Comparison of ENCODE assay signal across 8 cellular contexts in genomic region chr11:111764621-111765020, GRCh38. TPM values are rescaled to one million over a fixed set of nuclear protein-coding genes. Genes with fewer than 3 reads are reported as not detected.
DNase-seq lines count a peak whose midpoint lies in the region; ATAC-seq and TF ChIP-seq lines count a peak whose summit lies in the region.

No MANE protein-coding gene starts in this region.

- H3K27me3 Mint-ChIP-seq in activated naive CD8-positive, alpha-beta T cell treated with anti-CD3 and anti-CD28 coated beads, Interleukin-2, amount 50 U/mL, for 24 hours = no peaks in the 10 kb centered on the region
- H3K27me3 Mint-ChIP-seq in CD14-positive monocyte (ENCODE audit: low read depth in 3 of 3) = peaks cover 0 to 7% (median 6%) of the 10 kb centered on the region in 3 donors

- H3K9me3 Mint-ChIP-seq in activated naive CD8-positive, alpha-beta T cell treated with anti-CD3 and anti-CD28 coated beads, Interleukin-2, amount 50 U/mL, for 24 hours = no peaks in the 10 kb centered on the region
- no peaks in the 10 kb centered on the region for H3K9me3 Mint-ChIP-seq in CD14-positive monocyte

- H3K4me3 Mint-ChIP-seq in activated naive CD8-positive, alpha-beta T cell treated with anti-CD3 and anti-CD28 coated beads, Interleukin-2, amount 50 U/mL, for 24 hours = peak overlapping the region; percentile 97
- H3K4me3 Mint-ChIP-seq in CD14-positive monocyte = no peak overlapping the region

- ATAC-seq in activated naive CD8-positive, alpha-beta T cell treated with anti-CD3 and anti-CD28 coated beads, Interleukin-2, amount 50 U/mL, for 24 hours = no peak
- ATAC-seq in GM21381 (IDR thresholded peaks at IDR 0.05; ENCODE audit: unreplicated experiment) = no peak

- H3K36me3 Mint-ChIP-seq in activated naive CD8-positive, alpha-beta T cell treated with anti-CD3 and anti-CD28 coated beads, Interleukin-2, amount 50 U/mL, for 24 hours (ENCODE audit: low read depth) = peaks cover 41% of the 10 kb centered on the region
- H3K36me3 Mint-ChIP-seq in CD14-positive monocyte = peaks cover 40 to 47% of the 10 kb centered on the region in 2 donors

- H3K27me3 ChIP-seq in cardiac muscle cell = no peaks in the 10 kb centered on the region
- H3K27me3 ChIP-seq in right atrium auricular region = no peaks in the 10 kb centered on the region

- intact Hi-C loops in CD14-positive monocyte (cut with micrococcal nuclease) = loop anchor here (5.0 to 10.0 kb wide), 3 partner anchors 78 to 1550 kb away; partner anchors contain the start of gene TTC12 (in 1 of the 2)

- peaks cover 34% of the 10 kb centered on the region for H3K4me1 Mint-ChIP-seq in activated naive CD8-positive, alpha-beta T cell treated with anti-CD3 and anti-CD28 coated beads, Interleukin-2, amount 50 U/mL, for 24 hours
- peaks cover 21% of the 10 kb centered on the region for H3K4me1 Mint-ChIP-seq in CD14-positive monocyte

- H3K27ac Mint-ChIP-seq in activated naive CD8-positive, alpha-beta T cell treated with anti-CD3 and anti-CD28 coated beads, Interleukin-2, amount 50 U/mL, for 24 hours = no peak overlapping the region
- H3K27ac Mint-ChIP-seq in CD14-positive monocyte = no peak overlapping the region

- DNase-seq in cardiac muscle cell (ENCODE audit: low read depth in 1 of 2, low spot score in 1 of 2) (no peak), right atrium auricular region (ENCODE audit: low spot score) (no peak), kidney tubule cell (ENCODE audit: low spot score) (peak; percentile 15), CD14-positive monocyte (ENCODE audit: low spot score) (no peak), kidney glomerular epithelial cell (lab: John Stamatoyannopoulos, UW) (no peak)
- no peak for DNase-seq in activated naive CD8-positive, alpha-beta T cell treated with anti-CD3 and anti-CD28 coated beads, Interleukin-2, amount 50 U/mL, for 24 hours

- H3K36me3 ChIP-seq in cardiac muscle cell (peaks cover 13% of the 10 kb centered on the region), right atrium auricular region (peaks cover 47% of the 10 kb centered on the region), urinary bladder (ENCODE audit: insufficient read depth) (peaks cover 4% of the 10 kb centered on the region)

- TF ChIP-seq CTCF in cardiac muscle cell (IDR thresholded peaks at IDR 0.05; ENCODE audit: low read depth, low read length) (no peak), right atrium auricular region (IDR thresholded peaks at IDR 0.05) (no peak), CD14-positive monocyte (IDR thresholded peaks at IDR 0.05) (no peak)

- H3K27ac ChIP-seq in cardiac muscle cell (no peak overlapping the region), right atrium auricular region (no peak overlapping the region), urinary bladder (ENCODE audit: low read depth) (no peak overlapping the region)

- H3K9me3 ChIP-seq in cardiac muscle cell (ENCODE audit: low read depth) (no peaks in the 10 kb centered on the region), right atrium auricular region (no peaks in the 10 kb centered on the region)

- peak overlapping the region; percentile 59 for H3K4me3 ChIP-seq in cardiac muscle cell
- H3K4me3 ChIP-seq in right atrium auricular region = peak overlapping the region in 1 of 2 donors; percentile 84
- peak overlapping the region; percentile 81 for H3K4me3 ChIP-seq in urinary bladder (ENCODE audit: low read depth, low read length)

- WGBS in urinary bladder = 80% methylated on average over 1 of the region's 1 CpG

- no peaks in the 10 kb centered on the region for H3K4me1 ChIP-seq in cardiac muscle cell (ENCODE audit: low read depth)
- H3K4me1 ChIP-seq in right atrium auricular region = peaks cover 0 to 25% of the 10 kb centered on the region in 2 donors
- H3K4me1 ChIP-seq in urinary bladder (ENCODE audit: insufficient read depth) = no peaks in the 10 kb centered on the region

RNA-seq across cellular contexts. Expression of gene PPP2R1B, which starts 1.6 kb away (rescaled TPM):
- total RNA-seq in cardiac muscle cell = 12.7 and 14.4 TPM in 2 replicates
- 13.2 and 14.2 TPM in 2 replicates for polyA plus RNA-seq in cardiac muscle cell
- 10 to 100 TPM in 1 of 2 donors, 1 to 10 TPM in 1; 6.5 to 13.2 TPM for total RNA-seq in right atrium auricular region
- 22.7 TPM for total RNA-seq in urinary bladder
- polyA plus RNA-seq in urinary bladder = 6.8 TPM
- polyA plus RNA-seq in CD14-positive monocyte = 10 to 100 TPM; 11.2 to 16.9 TPM
